In the genomic region with DNA sequence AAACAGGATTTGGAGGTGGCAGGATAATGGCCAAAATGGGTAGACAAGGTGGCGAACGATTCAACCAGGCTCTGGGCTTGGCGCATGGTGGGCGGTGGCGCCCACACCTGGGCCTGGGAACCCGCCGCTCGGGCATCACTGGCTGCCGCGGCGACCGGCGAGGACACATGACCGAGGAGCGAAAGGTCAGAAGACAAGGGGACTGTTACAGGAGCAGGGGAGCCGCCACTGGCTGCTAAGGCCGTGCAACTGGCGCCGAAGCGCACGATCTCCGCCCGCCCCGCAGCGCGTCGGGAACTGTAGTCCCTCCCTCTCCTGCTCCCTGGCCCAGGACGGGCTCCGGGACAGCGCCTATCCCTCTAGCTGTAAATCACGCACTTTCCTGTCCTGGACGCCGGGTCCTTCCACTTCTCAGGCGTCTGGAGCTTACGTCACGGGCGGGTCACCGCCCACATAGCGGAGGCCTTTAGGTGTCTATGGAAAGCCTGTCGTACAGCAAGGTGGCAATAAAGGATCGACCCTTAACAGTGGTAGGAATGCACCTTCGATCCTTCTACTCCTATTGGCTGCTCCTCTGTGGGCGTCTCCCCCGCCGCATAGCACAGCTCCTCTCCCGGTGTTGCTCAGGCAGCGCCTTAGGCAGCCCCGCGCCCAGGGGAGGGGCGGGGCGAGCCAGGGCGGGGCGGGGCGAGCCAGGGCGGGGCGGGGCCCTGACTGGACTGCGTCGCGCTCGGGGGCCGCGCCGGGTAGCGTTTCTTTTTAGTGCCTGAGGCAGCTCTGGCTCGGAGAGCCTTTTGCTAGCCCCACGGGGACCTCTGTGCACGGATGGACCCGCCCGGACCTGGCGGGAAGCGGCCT, we compare ENCODE assay signal across 1 cellular context.
TF ChIP-seq lines count a peak whose summit lies in the region.

A gene with protein sequence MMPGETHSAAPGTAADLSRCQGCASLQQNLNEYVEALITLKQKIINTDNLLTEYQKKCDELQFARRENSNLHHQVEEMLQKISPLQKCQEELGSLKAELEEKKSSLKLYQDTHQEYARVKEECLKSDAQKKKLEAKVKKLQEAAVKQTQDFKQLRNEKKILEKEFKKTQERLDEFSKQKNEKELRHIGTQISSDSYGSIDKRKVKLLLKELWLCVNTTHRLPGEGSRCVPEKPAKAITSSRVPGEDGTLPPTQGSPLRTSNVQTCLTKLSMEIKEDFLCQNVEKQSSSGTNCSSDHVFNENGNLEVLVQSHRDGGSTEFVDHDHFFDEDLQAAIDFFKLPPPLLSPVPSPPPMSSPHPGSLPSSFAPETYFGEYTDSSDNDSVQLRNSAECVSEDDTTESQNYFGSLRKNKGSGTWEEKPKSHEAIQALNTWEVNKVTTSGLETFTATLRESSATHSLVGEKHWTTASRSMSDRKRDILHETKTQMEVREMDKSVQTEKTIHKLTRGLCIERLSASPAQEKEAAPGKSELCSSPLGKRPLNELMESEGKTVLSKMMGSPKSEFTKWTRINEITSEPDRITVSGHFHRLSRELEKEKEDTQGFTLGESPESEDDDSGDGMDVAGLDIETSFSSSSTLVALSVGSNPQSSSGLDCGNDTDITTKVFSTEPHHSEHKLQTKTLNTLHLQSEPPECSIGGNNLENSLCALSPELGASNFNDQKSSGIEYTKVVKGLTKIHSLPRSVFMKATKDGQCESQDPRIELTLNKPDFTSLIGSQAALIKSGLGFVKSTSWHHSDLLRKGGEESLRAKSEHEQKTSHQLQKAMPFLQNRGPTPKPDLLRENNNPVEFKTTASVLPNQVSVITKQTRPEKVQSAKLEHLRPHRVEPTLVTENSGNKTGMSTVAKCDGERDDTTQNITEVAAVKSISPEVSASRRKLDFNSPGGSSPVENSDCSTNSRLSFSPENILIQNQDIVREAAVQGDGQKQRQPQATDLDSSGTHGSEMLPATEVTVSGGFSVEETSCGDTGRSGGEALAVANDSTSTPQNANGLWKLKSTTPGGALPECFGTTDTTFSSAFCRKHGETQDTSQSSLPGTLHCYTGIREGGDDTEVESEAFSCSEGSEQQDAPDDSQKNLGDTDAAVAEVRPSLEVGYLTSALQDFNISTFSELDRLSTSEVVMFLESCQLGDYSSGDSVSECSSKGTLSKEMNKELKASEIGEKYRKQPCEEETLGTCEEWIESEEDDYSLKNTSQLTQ (N-terminal part only) (plus strand): TSS at position 717 of the 858 bp plus-strand sequence. CDS start 239 bp downstream, outside the sequence.

TF ChIP-seq in IMR-90, 13 proteins besides CTCF, POLR2A, EP300 and RAD21 (continued from another document):
- TF ChIP-seq, protein P1, sequence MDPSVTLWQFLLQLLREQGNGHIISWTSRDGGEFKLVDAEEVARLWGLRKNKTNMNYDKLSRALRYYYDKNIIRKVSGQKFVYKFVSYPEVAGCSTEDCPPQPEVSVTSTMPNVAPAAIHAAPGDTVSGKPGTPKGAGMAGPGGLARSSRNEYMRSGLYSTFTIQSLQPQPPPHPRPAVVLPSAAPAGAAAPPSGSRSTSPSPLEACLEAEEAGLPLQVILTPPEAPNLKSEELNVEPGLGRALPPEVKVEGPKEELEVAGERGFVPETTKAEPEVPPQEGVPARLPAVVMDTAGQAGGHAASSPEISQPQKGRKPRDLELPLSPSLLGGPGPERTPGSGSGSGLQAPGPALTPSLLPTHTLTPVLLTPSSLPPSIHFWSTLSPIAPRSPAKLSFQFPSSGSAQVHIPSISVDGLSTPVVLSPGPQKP (IDR thresholded peaks at IDR 0.05; ENCODE audit: borderline replicate concordance, low read depth, low read length), result no peak
- no peak for TF ChIP-seq SMC3 (IDR thresholded peaks at IDR 0.05; ENCODE audit: low read depth, low read length)
